In the genomic region with DNA sequence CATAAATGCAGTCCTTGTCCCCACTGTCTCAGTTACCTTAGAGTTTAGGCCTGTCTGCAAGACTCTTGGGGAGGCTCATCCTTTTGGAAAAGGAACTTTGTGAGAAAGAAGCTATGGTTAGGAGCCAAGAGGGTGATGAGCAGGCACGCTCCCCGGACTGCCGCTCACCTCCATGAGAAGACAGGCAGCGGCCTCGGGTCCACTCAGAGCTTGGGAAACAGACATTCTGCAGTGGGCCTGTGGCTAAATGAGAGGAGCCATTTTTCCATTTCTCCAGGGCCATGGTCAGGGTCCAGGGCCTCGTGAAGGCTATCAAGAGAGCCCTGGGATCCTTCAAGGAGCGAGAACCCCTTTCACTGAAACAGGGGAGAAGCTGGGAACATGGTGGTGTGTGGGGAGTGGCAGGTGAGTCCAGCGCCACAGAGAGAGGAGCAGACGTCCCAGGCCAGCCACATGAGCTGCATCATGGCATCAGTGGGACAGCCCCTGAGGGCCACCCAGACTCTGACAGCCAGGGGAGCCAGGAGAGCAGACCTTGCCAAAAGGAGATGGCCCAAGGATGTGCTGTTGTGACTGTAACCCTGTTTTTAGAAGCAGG, we compare ENCODE assay signal across 25 cellular contexts. TPM values are rescaled to one million over a fixed set of nuclear protein-coding genes. Genes with fewer than 3 reads are reported as not detected.
DNase-seq lines count a peak whose midpoint lies in the region; ATAC-seq and TF ChIP-seq lines count a peak whose summit lies in the region.
"Had no signal": no experiment of that assay in that cellular context is flagged by ENCODE, and none has a peak within 500 bp of the region (broad histone marks: within the 10 kb centered on the region; RNA-seq: fewer than 3 reads in every experiment).

No MANE protein-coding gene starts in this region.

- no peak overlapping the region for H3K9ac ChIP-seq in H9 (ENCODE audit: extremely low read depth, insufficient read length, low read length)
- H3K9ac ChIP-seq: BLaER1, KMS-11 had no signal

- no peak overlapping the region for H2BK15ac ChIP-seq in H9 (ENCODE audit: low read depth, low read length)

- DNase-seq in H9 (peak; percentile 8), chondrocyte (ENCODE audit: low spot score) (peak; percentile 58), mesenteric fat pad (ENCODE audit: low spot score) (peak; percentile 59), NCI-H2081 (lab: John Stamatoyannopoulos, UW) (no peak)
- no peak for DNase-seq in stimulated activated effector memory CD8-positive, alpha-beta T cell treated with anti-CD3 and anti-CD28 coated beads, Interleukin-12 subunit alpha, Interleukin-12 subunit beta, amount 100 ng/mL, for 72 hours (ENCODE audit: low spot score in 2 of 2)
- DNase-seq in activated CD4-positive, alpha-beta T cell treated with anti-CD3 and anti-CD28 coated beads for 36 hours: no peak
- no peak for DNase-seq in activated T-helper 1 cell treated with anti-CD3 and anti-CD28 coated beads, Interleukin-12 subunit alpha, Interleukin-12 subunit beta, Interleukin-2, Interleukin-4 antibody, amounts not matched to agents 30 ng/mL and 10 ng/mL and 1 ng/mL, durations not matched to agents 14 hours and 24 hours and 36 hours (ENCODE audit: low spot score)
- DNase-seq: CD4-positive, alpha-beta memory T cell; DMS153; GDM1; H7; NCI-H1048; NCI-H1436; NCI-H1930; NCI-H446; NCI-H526 treated with DMSO at 0.1 percent for 48 hours; NK-92 treated with Interleukin-12 subunit alpha and Interleukin-12 subunit beta, amount 100 ng/mL, for 24 hours; Right ventricle myocardium superior had no signal

- no peaks in the 10 kb centered on the region for H3K36me3 Mint-ChIP-seq in H9 (ENCODE audit: insufficient read depth in 1 of 3, low read depth in 3 of 3)
- H3K36me3 Mint-ChIP-seq in chondrocyte (ENCODE audit: low read depth): no peaks in the 10 kb centered on the region
- H3K36me3 Mint-ChIP-seq in stimulated activated effector memory CD8-positive, alpha-beta T cell treated with anti-CD3 and anti-CD28 coated beads, Interleukin-12 subunit alpha, Interleukin-12 subunit beta, amount 100 ng/mL, for 72 hours: no peaks in the 10 kb centered on the region
- no peaks in the 10 kb centered on the region for H3K36me3 Mint-ChIP-seq in activated CD4-positive, alpha-beta T cell treated with anti-CD3 and anti-CD28 coated beads for 36 hours (ENCODE audit: low read depth)
- no peaks in the 10 kb centered on the region for H3K36me3 Mint-ChIP-seq in activated T-helper 1 cell treated with anti-CD3 and anti-CD28 coated beads, Interleukin-12 subunit alpha, Interleukin-12 subunit beta, Interleukin-2, Interleukin-4 antibody, amounts not matched to agents 30 ng/mL and 10 ng/mL and 1 ng/mL, durations not matched to agents 14 hours and 24 hours and 36 hours (ENCODE audit: low read depth)
- H3K36me3 Mint-ChIP-seq: CD4-positive, alpha-beta memory T cell had no signal

- no peak overlapping the region for H2AK5ac ChIP-seq in H9 (ENCODE audit: insufficient read length, low read length)

- no peaks in the 10 kb centered on the region for H3K9me3 ChIP-seq in H9 (ENCODE audit: control insufficient read depth, low read depth, low read length)
- H3K9me3 ChIP-seq: A549, BLaER1 had no signal

- H3K27me3 ChIP-seq in H9 (ENCODE audit: insufficient read depth, low read length): no peaks in the 10 kb centered on the region
- H3K27me3 ChIP-seq: BLaER1 had no signal

- no peaks in the 10 kb centered on the region for H4K20me1 ChIP-seq in H9 (ENCODE audit: control insufficient read depth, insufficient read depth, insufficient read length)
- H4K20me1 ChIP-seq: BLaER1 had no signal

- H3K27ac Mint-ChIP-seq in H9 (no peak overlapping the region), chondrocyte (ENCODE audit: unreplicated experiment) (no peak overlapping the region)
- no peak overlapping the region for H3K27ac Mint-ChIP-seq in stimulated activated effector memory CD8-positive, alpha-beta T cell treated with anti-CD3 and anti-CD28 coated beads, Interleukin-12 subunit alpha, Interleukin-12 subunit beta, amount 100 ng/mL, for 72 hours
- no peak overlapping the region for H3K27ac Mint-ChIP-seq in activated CD4-positive, alpha-beta T cell treated with anti-CD3 and anti-CD28 coated beads for 36 hours
- no peak overlapping the region for H3K27ac Mint-ChIP-seq in activated T-helper 1 cell treated with anti-CD3 and anti-CD28 coated beads, Interleukin-12 subunit alpha, Interleukin-12 subunit beta, Interleukin-2, Interleukin-4 antibody, amounts not matched to agents 30 ng/mL and 10 ng/mL and 1 ng/mL, durations not matched to agents 14 hours and 24 hours and 36 hours
- H3K27ac Mint-ChIP-seq: CD4-positive, alpha-beta memory T cell had no signal

- H3K79me2 ChIP-seq in H9 (ENCODE audit: insufficient read depth, low read length): no peaks in the 10 kb centered on the region

- H3K4me1 Mint-ChIP-seq in H9 (peaks cover 10 to 15% of the 10 kb centered on the region in 2 experiments), chondrocyte (ENCODE audit: low read depth) (no peaks in the 10 kb centered on the region)
- H3K4me1 Mint-ChIP-seq in stimulated activated effector memory CD8-positive, alpha-beta T cell treated with anti-CD3 and anti-CD28 coated beads, Interleukin-12 subunit alpha, Interleukin-12 subunit beta, amount 100 ng/mL, for 72 hours: no peaks in the 10 kb centered on the region
- no peaks in the 10 kb centered on the region for H3K4me1 Mint-ChIP-seq in activated CD4-positive, alpha-beta T cell treated with anti-CD3 and anti-CD28 coated beads for 36 hours
- no peaks in the 10 kb centered on the region for H3K4me1 Mint-ChIP-seq in activated T-helper 1 cell treated with anti-CD3 and anti-CD28 coated beads, Interleukin-12 subunit alpha, Interleukin-12 subunit beta, Interleukin-2, Interleukin-4 antibody, amounts not matched to agents 30 ng/mL and 10 ng/mL and 1 ng/mL, durations not matched to agents 14 hours and 24 hours and 36 hours (ENCODE audit: low read depth)
- H3K4me1 Mint-ChIP-seq: CD4-positive, alpha-beta memory T cell had no signal

- H2BK120ac ChIP-seq in H9 (ENCODE audit: low read depth, low read length, poor library complexity, severe bottlenecking): no peak overlapping the region

- H3T11ph ChIP-seq in H9 (ENCODE audit: low read length): no peak overlapping the region

- H3K9me3 Mint-ChIP-seq in H9: peaks cover 0 to 7% of the 10 kb centered on the region in 2 experiments; a peak in 2 of 5 replicates
- H3K9me3 Mint-ChIP-seq in chondrocyte (ENCODE audit: low read depth): peaks cover 3% of the 10 kb centered on the region
- H3K9me3 Mint-ChIP-seq in stimulated activated effector memory CD8-positive, alpha-beta T cell treated with anti-CD3 and anti-CD28 coated beads, Interleukin-12 subunit alpha, Interleukin-12 subunit beta, amount 100 ng/mL, for 72 hours: peaks cover 2% of the 10 kb centered on the region
- peaks cover 2% of the 10 kb centered on the region for H3K9me3 Mint-ChIP-seq in activated CD4-positive, alpha-beta T cell treated with anti-CD3 and anti-CD28 coated beads for 36 hours (ENCODE audit: low read depth)
- no peaks in the 10 kb centered on the region for H3K9me3 Mint-ChIP-seq in activated T-helper 1 cell treated with anti-CD3 and anti-CD28 coated beads, Interleukin-12 subunit alpha, Interleukin-12 subunit beta, Interleukin-2, Interleukin-4 antibody, amounts not matched to agents 30 ng/mL and 10 ng/mL and 1 ng/mL, durations not matched to agents 14 hours and 24 hours and 36 hours

- no peaks in the 10 kb centered on the region for H3K23me2 ChIP-seq in H9 (ENCODE audit: insufficient read length, low read depth, low read length, poor library complexity, severe bottlenecking)

- H2AFZ ChIP-seq in H9 (ENCODE audit: low read length): no peak overlapping the region

- POLR2A ChIA-PET in activated CD4-positive, alpha-beta T cell treated with anti-CD3 and anti-CD28 coated beads for 36 hours (lab: Charles Lee): no interaction called here

- H3K4me3 Mint-ChIP-seq in H9 (no peak overlapping the region), chondrocyte (ENCODE audit: unreplicated experiment) (no peak overlapping the region)
- no peak overlapping the region for H3K4me3 Mint-ChIP-seq in stimulated activated effector memory CD8-positive, alpha-beta T cell treated with anti-CD3 and anti-CD28 coated beads, Interleukin-12 subunit alpha, Interleukin-12 subunit beta, amount 100 ng/mL, for 72 hours
- no peak overlapping the region for H3K4me3 Mint-ChIP-seq in activated CD4-positive, alpha-beta T cell treated with anti-CD3 and anti-CD28 coated beads for 36 hours
- H3K4me3 Mint-ChIP-seq in activated T-helper 1 cell treated with anti-CD3 and anti-CD28 coated beads, Interleukin-12 subunit alpha, Interleukin-12 subunit beta, Interleukin-2, Interleukin-4 antibody, amounts not matched to agents 30 ng/mL and 10 ng/mL and 1 ng/mL, durations not matched to agents 14 hours and 24 hours and 36 hours: no peak overlapping the region
- H3K4me3 Mint-ChIP-seq: CD4-positive, alpha-beta memory T cell had no signal

- CTCF ChIA-PET in activated CD4-positive, alpha-beta T cell treated with anti-CD3 and anti-CD28 coated beads for 36 hours (lab: Charles Lee): interaction anchor here (1.7 kb wide), 1 partner anchor 11 kb away, joined by 4 read pairs; no protein-coding TSS in a partner anchor

- H3K56ac ChIP-seq in H9 (ENCODE audit: insufficient read length, low read depth, low read length): no peak overlapping the region

- H3K4ac ChIP-seq in H9 (ENCODE audit: low read depth, low read length): no peak overlapping the region

- no peak overlapping the region for H2BK12ac ChIP-seq in H9 (ENCODE audit: insufficient read length, low read depth, low read length)

- no peak overlapping the region for H2BK5ac ChIP-seq in H9 (ENCODE audit: insufficient read length, low read length)

- no peaks in the 10 kb centered on the region for H3K4me1 ChIP-seq in H9 (ENCODE audit: insufficient read depth, low read length)
- H3K4me1 ChIP-seq: A549, BLaER1 had no signal

- no peak overlapping the region for H3K27ac ChIP-seq in H9 (ENCODE audit: insufficient read length, low read depth, low read length)
- H3K27ac ChIP-seq: A549, BLaER1, HL-60, KMS-11 had no signal

- no CpG with 5 or more reads among the region's 9 CpGs for WGBS in H9 (ENCODE audit: extremely low coverage, insufficient read length, low lambda C conversion rate)

- H3K14ac ChIP-seq in H9 (ENCODE audit: insufficient read depth, low read length): no peak overlapping the region

- peak; percentile 22 for ATAC-seq in stimulated activated effector memory CD8-positive, alpha-beta T cell treated with anti-CD3 and anti-CD28 coated beads, Interleukin-12 subunit alpha, Interleukin-12 subunit beta, amount 100 ng/mL, for 72 hours
- ATAC-seq in activated CD4-positive, alpha-beta T cell treated with anti-CD3 and anti-CD28 coated beads for 36 hours: no peak
- ATAC-seq: A549 had no signal

- TF ChIP-seq CTCF in H9 (conservative IDR thresholded peaks at IDR 0.05) (no peak), chondrocyte (IDR thresholded peaks at IDR 0.05) (no peak)

- no peak overlapping the region for H3K18ac ChIP-seq in H9 (ENCODE audit: insufficient read length, low read depth, low read length)

- H4K8ac ChIP-seq in H9 (replicated peaks; ENCODE audit: insufficient read length, low read depth, low read length): no peak overlapping the region

- H3K27me3 Mint-ChIP-seq in H9 (ENCODE audit: low read depth): peaks cover 17% of the 10 kb centered on the region
- peaks cover 15% of the 10 kb centered on the region for H3K27me3 Mint-ChIP-seq in chondrocyte (ENCODE audit: low read depth)
- H3K27me3 Mint-ChIP-seq in activated CD4-positive, alpha-beta T cell treated with anti-CD3 and anti-CD28 coated beads for 36 hours: peaks cover 5% of the 10 kb centered on the region
- no peaks in the 10 kb centered on the region for H3K27me3 Mint-ChIP-seq in activated T-helper 1 cell treated with anti-CD3 and anti-CD28 coated beads, Interleukin-12 subunit alpha, Interleukin-12 subunit beta, Interleukin-2, Interleukin-4 antibody, amounts not matched to agents 30 ng/mL and 10 ng/mL and 1 ng/mL, durations not matched to agents 14 hours and 24 hours and 36 hours (ENCODE audit: insufficient read depth)

- H3K23ac ChIP-seq in H9 (ENCODE audit: insufficient read length, low read depth, low read length): no peak overlapping the region

- no peak overlapping the region for H4K91ac ChIP-seq in H9 (ENCODE audit: insufficient read length, low read depth, low read length)

- H3K4me2 ChIP-seq in H9 (ENCODE audit: insufficient read depth, insufficient read length, low read length): no peak overlapping the region
- H3K4me2 ChIP-seq: A549, BLaER1, KMS-11 had no signal

- H2BK20ac ChIP-seq in H9 (ENCODE audit: low read depth, low read length, poor library complexity, severe bottlenecking): no peak overlapping the region

- no peaks in the 10 kb centered on the region for H3K79me1 ChIP-seq in H9 (ENCODE audit: insufficient read depth, low read depth, low read length, poor library complexity, severe bottlenecking)

- no peak overlapping the region for H4K5ac ChIP-seq in H9 (ENCODE audit: insufficient read length, low read depth, low read length)

- intact Hi-C loops in activated CD4-positive, alpha-beta T cell treated with anti-CD3 and anti-CD28 coated beads for 36 hours (cut with DNase I, micrococcal nuclease): no loop called here
- intact Hi-C loops in activated T-helper 1 cell treated with anti-CD3 and anti-CD28 coated beads, Interleukin-12 subunit alpha, Interleukin-12 subunit beta, Interleukin-2, Interleukin-4 antibody, amounts not matched to agents 30 ng/mL and 10 ng/mL and 1 ng/mL, durations not matched to agents 14 hours and 24 hours and 36 hours (cut with micrococcal nuclease): no loop called here

RNA-seq across cellular contexts. Expression of gene TEX51, which starts 4.0 kb away (rescaled TPM):
- not detected in 2 replicates for total RNA-seq in H9 (2021)
- not detected in 3 replicates for total RNA-seq in chondrocyte
- total RNA-seq in mesenteric fat pad: not detected
- total RNA-seq in activated CD4-positive, alpha-beta T cell treated with anti-CD3 and anti-CD28 coated beads for 36 hours: not detected
- total RNA-seq in activated T-helper 1 cell treated with anti-CD3 and anti-CD28 coated beads, Interleukin-12 subunit alpha, Interleukin-12 subunit beta, Interleukin-2, Interleukin-4 antibody, amounts not matched to agents 30 ng/mL and 10 ng/mL and 1 ng/mL, durations not matched to agents 14 hours and 24 hours and 36 hours: not detected in 2 replicates
- total RNA-seq: CD4-positive, alpha-beta memory T cell; Daoy; H7; HT1080; M059J; Right ventricle myocardium superior had no signal

Comparison
In these comparisons a context has a peak if more than half of its experiments do, and no peak if none do; other contexts are left out.
1. DNase-seq: peak in H9 (single experiment), chondrocyte (single experiment) and mesenteric fat pad (single experiment); none in stimulated activated effector memory CD8-positive, alpha-beta T cell treated with anti-CD3 and anti-CD28 coated beads, Interleukin-12 subunit alpha, Interleukin-12 subunit beta, amount 100 ng/mL, for 72 hours (0 of 2), activated CD4-positive, alpha-beta T cell treated with anti-CD3 and anti-CD28 coated beads for 36 hours (single experiment), NCI-H2081 (0 of 2) and activated T-helper 1 cell treated with anti-CD3 and anti-CD28 coated beads, Interleukin-12 subunit alpha, Interleukin-12 subunit beta, Interleukin-2, Interleukin-4 antibody, amounts not matched to agents 30 ng/mL and 10 ng/mL and 1 ng/mL, durations not matched to agents 14 hours and 24 hours and 36 hours (single experiment).